15 cellular contexts compared by ENCODE assay signal in genomic region chr9:34096751-34097150, GRCh38. TPM values are rescaled to one million over a fixed set of nuclear protein-coding genes. Genes with fewer than 3 reads are reported as not detected.
DNase-seq lines count a peak whose midpoint lies in the region; ATAC-seq and TF ChIP-seq lines count a peak whose summit lies in the region.
"Had no signal": no experiment of that assay in that cellular context is flagged by ENCODE, and none has a peak within 500 bp of the region (broad histone marks: within the 10 kb centered on the region; RNA-seq: fewer than 3 reads in every experiment).

No MANE protein-coding gene starts in this region.

- H3K79me2 ChIP-seq in OCI-LY1 (ENCODE audit: insufficient read depth, low read length) (no peaks in the 10 kb centered on the region), neural progenitor cell (ENCODE audit: low read depth) (no peaks in the 10 kb centered on the region)

- TF ChIP-seq CTCF in OCI-LY1 (IDR thresholded peaks at IDR 0.05; ENCODE audit: low read length) = no peak
- TF ChIP-seq CTCF in CD8-positive, alpha-beta T cell (IDR thresholded peaks at IDR 0.05) = no peak
- TF ChIP-seq CTCF in neural progenitor cell (IDR thresholded peaks at IDR 0.05) = no peak

- no peaks in the 10 kb centered on the region for H3K27me3 Mint-ChIP-seq in effector memory CD8-positive, alpha-beta T cell
- no peaks in the 10 kb centered on the region for H3K27me3 Mint-ChIP-seq in CD8-positive, alpha-beta T cell (ENCODE audit: low read depth)
- H3K27me3 Mint-ChIP-seq in neural progenitor cell (ENCODE audit: insufficient read depth, low read depth) = no peaks in the 10 kb centered on the region

- intact Hi-C loops in left ventricle myocardium superior (cut with micrococcal nuclease) = no loop called here
- intact Hi-C loops in left cardiac atrium (cut with DNase I) = no loop called here
- intact Hi-C loops in CD8-positive, alpha-beta T cell (cut with DNase I, micrococcal nuclease) = no loop called here

- H3K27ac ChIP-seq in OCI-LY1 (ENCODE audit: low read depth, low read length, poor library complexity, severe bottlenecking) = peak overlapping the region; percentile 98
- H3K27ac ChIP-seq in CD8-positive, alpha-beta T cell (ENCODE audit: low read depth, low read length) = no peak overlapping the region
- H3K27ac ChIP-seq in neural progenitor cell = no peak overlapping the region
- H3K27ac ChIP-seq: A549 had no signal

- H3K4me2 ChIP-seq in OCI-LY1 (ENCODE audit: low read length) (peak overlapping the region; percentile 47; the same call in 1 of the 2 replicates), neural progenitor cell (no peak overlapping the region)
- H3K4me2 ChIP-seq: A549, GM23338 had no signal

- peak overlapping the region; percentile 34 for H3K4me3 ChIP-seq in OCI-LY1 (ENCODE audit: low read depth, low read length, poor library complexity, severe bottlenecking)
- H3K4me3 ChIP-seq in CD8-positive, alpha-beta T cell (ENCODE audit: low read depth, low read length) = no peak overlapping the region
- H3K4me3 ChIP-seq in neural progenitor cell = no peak overlapping the region
- H3K4me3 ChIP-seq: A549, GM23338 had no signal

- H3K9me3 ChIP-seq in OCI-LY1 (ENCODE audit: low read length) (no peaks in the 10 kb centered on the region), neural progenitor cell (ENCODE audit: low read depth) (no peaks in the 10 kb centered on the region)
- no peaks in the 10 kb centered on the region for H3K9me3 ChIP-seq in CD8-positive, alpha-beta T cell (ENCODE audit: low read length)
- H3K9me3 ChIP-seq: A549, Caco-2 had no signal

- no peak overlapping the region for H3K4me3 Mint-ChIP-seq in effector memory CD8-positive, alpha-beta T cell
- no peak overlapping the region for H3K4me3 Mint-ChIP-seq in CD8-positive, alpha-beta T cell
- no peak overlapping the region for H3K4me3 Mint-ChIP-seq in neural progenitor cell
- H3K4me3 Mint-ChIP-seq: CD14-positive monocyte; CD8-positive, alpha-beta memory T cell; GM23338 had no signal

- H3K36me3 ChIP-seq in OCI-LY1 (ENCODE audit: insufficient read depth, low read length) (peaks cover 81% of the 10 kb centered on the region), neural progenitor cell (no peaks in the 10 kb centered on the region)
- peaks cover 57% of the 10 kb centered on the region for H3K36me3 ChIP-seq in CD8-positive, alpha-beta T cell (ENCODE audit: insufficient read depth, low read length)

- H3K36me3 Mint-ChIP-seq in effector memory CD8-positive, alpha-beta T cell (ENCODE audit: insufficient read depth) = peaks cover 86% of the 10 kb centered on the region
- H3K36me3 Mint-ChIP-seq in CD8-positive, alpha-beta T cell = peaks cover 71% of the 10 kb centered on the region
- peaks cover 22% of the 10 kb centered on the region for H3K36me3 Mint-ChIP-seq in neural progenitor cell
- H3K36me3 Mint-ChIP-seq: IgD-negative memory B cell had no signal

- H3K4me1 ChIP-seq in OCI-LY1 (ENCODE audit: insufficient read depth, low read length, severe bottlenecking) (peaks cover 61% of the 10 kb centered on the region), neural progenitor cell (no peaks in the 10 kb centered on the region)
- no peaks in the 10 kb centered on the region for H3K4me1 ChIP-seq in CD8-positive, alpha-beta T cell (ENCODE audit: insufficient read depth, low read length)
- H3K4me1 ChIP-seq: A549, Caco-2 had no signal

- H2AFZ ChIP-seq in OCI-LY1 (ENCODE audit: low read length) = no peak overlapping the region
- H2AFZ ChIP-seq in neural progenitor cell (replicated peaks) = no peak overlapping the region
- H2AFZ ChIP-seq: GM23338 had no signal

- H3F3A ChIP-seq in OCI-LY1 (ENCODE audit: insufficient read depth, low read length) (no peaks in the 10 kb centered on the region), neural progenitor cell (ENCODE audit: low read depth) (no peaks in the 10 kb centered on the region)

- ATAC-seq in left ventricle myocardium superior (peak; percentile 83), left cardiac atrium (no peak)
- ATAC-seq in effector memory CD8-positive, alpha-beta T cell (replicated peaks) = no peak
- ATAC-seq in CD8-positive, alpha-beta T cell = no peak
- ATAC-seq: A549, GM23338 had no signal

- H3K9ac ChIP-seq in OCI-LY1 (ENCODE audit: low read length) = peak overlapping the region; percentile 48; the same call in 1 of the 2 replicates
- H3K9ac ChIP-seq in neural progenitor cell = no peak overlapping the region

- H3K9me2 ChIP-seq in OCI-LY1 (ENCODE audit: low read depth, low read length) = no peaks in the 10 kb centered on the region

- no peak for DNase-seq in left ventricle myocardium superior
- DNase-seq in left cardiac atrium = no peak
- DNase-seq in effector memory CD8-positive, alpha-beta T cell = no peak
- DNase-seq in CD8-positive, alpha-beta T cell = no peak
- DNase-seq in neural progenitor cell (ENCODE audit: low spot score) = no peak
- DNase-seq in DMS53 treated with DMSO at 0.1 percent for 48 hours (lab: John Stamatoyannopoulos, UW; ENCODE audit: unreplicated experiment) = no peak
- DNase-seq: Caco-2; CD8-positive, alpha-beta memory T cell; DMS53; H7 had no signal

- no peaks in the 10 kb centered on the region for H4K20me1 ChIP-seq in OCI-LY1 (ENCODE audit: insufficient read depth, low read length)
- no peaks in the 10 kb centered on the region for H4K20me1 ChIP-seq in neural progenitor cell (ENCODE audit: low read depth)

- CTCF ChIA-PET in CD8-positive, alpha-beta T cell (lab: Charles Lee) = no interaction called here

- peak overlapping the region; percentile 38 to 49 for H3K27ac Mint-ChIP-seq in effector memory CD8-positive, alpha-beta T cell
- H3K27ac Mint-ChIP-seq in CD8-positive, alpha-beta T cell = no peak overlapping the region
- no peak overlapping the region for H3K27ac Mint-ChIP-seq in neural progenitor cell
- H3K27ac Mint-ChIP-seq: GM23338, IgD-negative memory B cell had no signal

- POLR2A ChIA-PET in CD8-positive, alpha-beta T cell (lab: Charles Lee) = no interaction called here

- H3K9me3 Mint-ChIP-seq in effector memory CD8-positive, alpha-beta T cell = no peaks in the 10 kb centered on the region
- H3K9me3 Mint-ChIP-seq in CD8-positive, alpha-beta T cell = no peaks in the 10 kb centered on the region
- H3K9me3 Mint-ChIP-seq in neural progenitor cell = no peaks in the 10 kb centered on the region
- H3K9me3 Mint-ChIP-seq: CD14-positive monocyte; CD8-positive, alpha-beta memory T cell; GM23338; IgD-negative memory B cell had no signal

- no peaks in the 10 kb centered on the region for H3K4me1 Mint-ChIP-seq in effector memory CD8-positive, alpha-beta T cell (ENCODE audit: low read depth in 2 of 2)
- peaks cover 2% of the 10 kb centered on the region for H3K4me1 Mint-ChIP-seq in CD8-positive, alpha-beta T cell (ENCODE audit: low read depth)
- no peaks in the 10 kb centered on the region for H3K4me1 Mint-ChIP-seq in neural progenitor cell
- H3K4me1 Mint-ChIP-seq: CD14-positive monocyte, GM23338 had no signal

- H3K27me3 ChIP-seq in OCI-LY1 (ENCODE audit: insufficient read depth, low read length) = no peaks in the 10 kb centered on the region
- H3K27me3 ChIP-seq in CD8-positive, alpha-beta T cell (ENCODE audit: insufficient read depth, low read length) = no peaks in the 10 kb centered on the region
- no peaks in the 10 kb centered on the region for H3K27me3 ChIP-seq in neural progenitor cell

RNA-seq across cellular contexts. Expression of gene DCAF12, which starts 29.7 kb away (rescaled TPM):
- 17.3 TPM for total RNA-seq in left ventricle myocardium superior
- total RNA-seq in left cardiac atrium = 10 to 100 TPM; 16.1 to 20.2 TPM
- 1 to 10 TPM; 4.0 to 4.1 TPM for total RNA-seq in CD8-positive, alpha-beta T cell
- 37.6 and 41.0 TPM in 2 replicates for total RNA-seq in neural progenitor cell (ENCODE audit: low replicate concordance)

RNA-seq across cellular contexts. Expression of gene UBAP2, which starts 48.1 kb away (rescaled TPM):
- total RNA-seq in left ventricle myocardium superior (34.9 TPM), left cardiac atrium (10 to 100 TPM; 21.7 to 23.0 TPM), neural progenitor cell (ENCODE audit: low replicate concordance) (24.3 and 28.8 TPM in 2 replicates)
- total RNA-seq in CD8-positive, alpha-beta T cell = 10 to 100 TPM; 27.6 to 27.7 TPM

Comparison
In these comparisons a context has a peak if more than half of its experiments do, and no peak if none do; other contexts are left out.
1. H3K27ac Mint-ChIP-seq: peak in effector memory CD8-positive, alpha-beta T cell (2 of 2); none in CD8-positive, alpha-beta T cell (single experiment) and neural progenitor cell (single experiment).